23 cellular contexts compared by ENCODE assay signal in the genomic region with DNA sequence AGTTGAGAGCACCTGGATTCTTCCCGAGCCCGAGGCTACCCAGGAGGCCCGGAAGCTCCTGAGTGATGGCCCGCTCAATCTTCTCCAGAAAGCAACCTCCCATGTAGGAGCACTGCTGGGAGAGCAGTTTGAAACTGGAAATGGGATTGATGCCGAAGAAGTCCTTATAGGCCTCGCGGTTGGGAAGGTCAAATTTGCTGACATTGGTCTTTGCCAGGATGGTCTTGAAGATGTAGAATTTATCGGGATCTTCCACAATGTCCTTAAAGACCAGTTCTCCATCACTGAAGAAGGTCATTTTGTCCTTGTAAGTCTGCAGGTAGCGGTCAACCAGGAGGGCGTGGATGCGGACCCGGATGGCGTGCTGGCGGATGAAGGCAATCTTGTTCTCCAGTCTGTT. TPM values are rescaled to one million over a fixed set of nuclear protein-coding genes. Genes with fewer than 3 reads are reported as not detected.
"Had no signal": no experiment of that assay in that cellular context is flagged by ENCODE, and none has a peak within 500 bp of the region (broad histone marks: within the 10 kb centered on the region; RNA-seq: fewer than 3 reads in every experiment).

No MANE protein-coding gene starts in this region.

- FAIRE-seq: RCC 7860 had no signal

- H3K4me3 ChIP-seq: MG63, SJSA1, SK-N-MC had no signal

- H3K27me3 ChIP-seq: MG63, SJSA1 had no signal

- H3K36me3 ChIP-seq: MG63, SJSA1 had no signal

- H3K9me3 ChIP-seq: MG63, SJSA1 had no signal

- H3K27ac ChIP-seq: SJSA1, SK-N-MC had no signal

- H3K4me1 ChIP-seq: SJSA1 had no signal

- DNase-seq: Karpas-422, KG1, MG63, NCI-H1092, NCI-H1105 treated with DMSO at 0.1 percent for 48 hours, NCI-H1417 treated with DMSO at 0.1 percent for 48 hours, NCI-H187, NCI-H2029, NCI-H2081 treated with DMSO at 0.1 percent for 48 hours, NCI-H2171, NCI-H226, NCI-H446, NCI-H510A, NCI-H524 treated with DMSO at 0.1 percent for 48 hours, NCI-H69, NCI-H774, Right ventricle myocardium superior, RPMI8226, SIG-M5 had no signal

RNA-seq across cellular contexts. Expression of gene SRL, which starts 49.7 kb away (rescaled TPM):
- total RNA-seq: HT1080 had no signal
